Comparison of ENCODE assay signal across 8 cellular contexts in genomic region chr22:20266667-20267440, GRCh38. TPM values are rescaled to one million over a fixed set of nuclear protein-coding genes. Genes with fewer than 3 reads are reported as not detected.
A peak's percentile ranks its signal among the peaks of the same experiment; 100 is the strongest.
DNase-seq lines count a peak whose midpoint lies in the region; ATAC-seq and TF ChIP-seq lines count a peak whose summit lies in the region.
"Not testable (repeated sequence)": the region's sequence is repeated elsewhere in the genome, so short reads cannot be mapped to it uniquely, and the experiment has no call there.

No MANE protein-coding gene starts in this region.

- H4K20me1 ChIP-seq in BLaER1: peaks cover 60% of the 10 kb centered on the region

- TF ChIP-seq CTCF in HFF-Myc (IDR thresholded peaks at IDR 0.05; ENCODE audit: low read depth, low read length, missing control alignments); dorsolateral prefrontal cortex (IDR thresholded peaks at IDR 0.05 in 54 of 56, conservative IDR thresholded peaks at IDR 0.05 in 2 of 56; ENCODE audit: low read depth in 1 of 56, partially characterized antibody in 56 of 56): not testable (repeated sequence)

- intact Hi-C loops in activated T-helper 2 cell treated with anti-CD3 and anti-CD28 coated beads, Interferon-gamma antibody, Interleukin-2, Interleukin-4, amounts not matched to agents 10 μg/mL and 5 μg/mL and 100 μg/mL, durations not matched to agents 14 hours and 24 hours and 36 hours (cut with micrococcal nuclease): loop anchor here (5.0 kb wide), 1 partner anchor 110 kb away; no protein-coding TSS in a partner anchor
- intact Hi-C loops in dorsolateral prefrontal cortex (cut with DNase I): loop anchor here in 1 of 2 donors (5.0 kb wide), 1 partner anchor 110 kb away; no protein-coding TSS in a partner anchor

- H3K9me3 ChIP-seq in BLaER1; iPS-15b (ENCODE audit: control insufficient read depth, insufficient read depth, low read length): not testable (repeated sequence)

- H3K9ac ChIP-seq in BLaER1: peak overlapping the region; percentile 87
- not testable (repeated sequence) for H3K9ac ChIP-seq in iPS-15b (ENCODE audit: low read depth, low read length)

- H3K36me3 ChIP-seq in BLaER1; iPS-15b (ENCODE audit: control insufficient read depth, insufficient read depth, low read length): not testable (repeated sequence)

- H3K4me1 Mint-ChIP-seq in T-helper 1 cell treated with Interleukin-12 subunit alpha and Interleukin-12 subunit beta and Interleukin-4 antibody, amounts not matched to agents 30 μg/mL and 1 μg/mL, for 36 hours (ENCODE audit: low read depth); activated T-helper 2 cell treated with anti-CD3 and anti-CD28 coated beads, Interferon-gamma antibody, Interleukin-2, Interleukin-4, amounts not matched to agents 10 μg/mL and 5 μg/mL and 100 μg/mL, durations not matched to agents 14 hours and 24 hours and 36 hours (ENCODE audit: low read depth); natural killer cell treated with Interleukin-12 subunit alpha and Interleukin-12 subunit beta and Interleukin-15 and Interleukin-18, amount 100 ng/mL, for 72 hours (ENCODE audit: low read depth in 2 of 2): not testable (repeated sequence)
- peaks cover 16% of the 10 kb centered on the region for H3K4me1 Mint-ChIP-seq in stimulated activated naive CD8-positive, alpha-beta T cell treated with anti-CD3 and anti-CD28 coated beads, Interleukin-15, amount 100 ng/mL, for 72 hours

- 0 out of 2 replicates have a peak overlapping the region, but pooled peaks have one; percentile 92 for H3K27ac ChIP-seq in BLaER1
- H3K27ac ChIP-seq in dorsolateral prefrontal cortex: peak overlapping the region in 50 of 59 donors; percentile 13 to 97 (median 62)

- DNase-seq in HFF-Myc (ENCODE audit: extremely low read depth, low read depth); activated T-helper 2 cell treated with anti-CD3 and anti-CD28 coated beads, Interferon-gamma antibody, Interleukin-2, Interleukin-4, amounts not matched to agents 10 μg/mL and 5 μg/mL and 100 μg/mL, durations not matched to agents 14 hours and 24 hours and 36 hours (ENCODE audit: low spot score); natural killer cell treated with Interleukin-12 subunit alpha and Interleukin-12 subunit beta and Interleukin-15 and Interleukin-18, amount 100 ng/mL, for 72 hours (ENCODE audit: low spot score); stimulated activated naive CD8-positive, alpha-beta T cell treated with anti-CD3 and anti-CD28 coated beads, Interleukin-15, amount 100 ng/mL, for 72 hours: not testable (repeated sequence)
- peak in 1 of 10 donors; percentile 28 for DNase-seq in dorsolateral prefrontal cortex

- H3K9me3 Mint-ChIP-seq in T-helper 1 cell treated with Interleukin-12 subunit alpha and Interleukin-12 subunit beta and Interleukin-4 antibody, amounts not matched to agents 30 μg/mL and 1 μg/mL, for 36 hours; activated T-helper 2 cell treated with anti-CD3 and anti-CD28 coated beads, Interferon-gamma antibody, Interleukin-2, Interleukin-4, amounts not matched to agents 10 μg/mL and 5 μg/mL and 100 μg/mL, durations not matched to agents 14 hours and 24 hours and 36 hours; natural killer cell treated with Interleukin-12 subunit alpha and Interleukin-12 subunit beta and Interleukin-15 and Interleukin-18, amount 100 ng/mL, for 72 hours; stimulated activated naive CD8-positive, alpha-beta T cell treated with anti-CD3 and anti-CD28 coated beads, Interleukin-15, amount 100 ng/mL, for 72 hours: not testable (repeated sequence)

- H3K4me1 ChIP-seq in BLaER1: peaks cover 88% of the 10 kb centered on the region
- H3K4me1 ChIP-seq in iPS-15b (ENCODE audit: control insufficient read depth, insufficient read depth, low read length): not testable (repeated sequence)

- H3K36me3 Mint-ChIP-seq in T-helper 1 cell treated with Interleukin-12 subunit alpha and Interleukin-12 subunit beta and Interleukin-4 antibody, amounts not matched to agents 30 μg/mL and 1 μg/mL, for 36 hours (ENCODE audit: low read depth); activated T-helper 2 cell treated with anti-CD3 and anti-CD28 coated beads, Interferon-gamma antibody, Interleukin-2, Interleukin-4, amounts not matched to agents 10 μg/mL and 5 μg/mL and 100 μg/mL, durations not matched to agents 14 hours and 24 hours and 36 hours (ENCODE audit: low read depth); natural killer cell treated with Interleukin-12 subunit alpha and Interleukin-12 subunit beta and Interleukin-15 and Interleukin-18, amount 100 ng/mL, for 72 hours: not testable (repeated sequence)

- H3K4me2 ChIP-seq in BLaER1: peak overlapping the region; percentile 98

- H3K4me3 Mint-ChIP-seq in T-helper 1 cell treated with Interleukin-12 subunit alpha and Interleukin-12 subunit beta and Interleukin-4 antibody, amounts not matched to agents 30 μg/mL and 1 μg/mL, for 36 hours: peak overlapping the region; percentile 53
- peak overlapping the region; percentile 64 for H3K4me3 Mint-ChIP-seq in activated T-helper 2 cell treated with anti-CD3 and anti-CD28 coated beads, Interferon-gamma antibody, Interleukin-2, Interleukin-4, amounts not matched to agents 10 μg/mL and 5 μg/mL and 100 μg/mL, durations not matched to agents 14 hours and 24 hours and 36 hours (ENCODE audit: low read depth)
- H3K4me3 Mint-ChIP-seq in natural killer cell treated with Interleukin-12 subunit alpha and Interleukin-12 subunit beta and Interleukin-15 and Interleukin-18, amount 100 ng/mL, for 72 hours: peak overlapping the region; percentile 57
- H3K4me3 Mint-ChIP-seq in stimulated activated naive CD8-positive, alpha-beta T cell treated with anti-CD3 and anti-CD28 coated beads, Interleukin-15, amount 100 ng/mL, for 72 hours: peak overlapping the region; percentile 49 to 61

- peak overlapping the region; percentile 91 for H3K4me3 ChIP-seq in BLaER1
- peak overlapping the region; percentile 30; the same call in 1 of the 2 replicates for H3K4me3 ChIP-seq in HFF-Myc (replicated peaks; ENCODE audit: low read depth, low read length)
- peak overlapping the region; percentile 31 to 78 (median 62) for H3K4me3 ChIP-seq in dorsolateral prefrontal cortex
- peak overlapping the region; percentile 48 for H3K4me3 ChIP-seq in iPS-15b (ENCODE audit: low read depth, low read length)

- ATAC-seq in natural killer cell treated with Interleukin-12 subunit alpha and Interleukin-12 subunit beta and Interleukin-15 and Interleukin-18, amount 100 ng/mL, for 72 hours: not testable (repeated sequence)
- peak; percentile 26 for ATAC-seq in stimulated activated naive CD8-positive, alpha-beta T cell treated with anti-CD3 and anti-CD28 coated beads, Interleukin-15, amount 100 ng/mL, for 72 hours

- H3K27me3 ChIP-seq in BLaER1; dorsolateral prefrontal cortex; iPS-15b (ENCODE audit: control insufficient read depth, insufficient read depth, low read length): not testable (repeated sequence)

- not testable (repeated sequence) for H3K27me3 Mint-ChIP-seq in T-helper 1 cell treated with Interleukin-12 subunit alpha and Interleukin-12 subunit beta and Interleukin-4 antibody, amounts not matched to agents 30 μg/mL and 1 μg/mL, for 36 hours (ENCODE audit: low read depth); activated T-helper 2 cell treated with anti-CD3 and anti-CD28 coated beads, Interferon-gamma antibody, Interleukin-2, Interleukin-4, amounts not matched to agents 10 μg/mL and 5 μg/mL and 100 μg/mL, durations not matched to agents 14 hours and 24 hours and 36 hours (ENCODE audit: low read depth); natural killer cell treated with Interleukin-12 subunit alpha and Interleukin-12 subunit beta and Interleukin-15 and Interleukin-18, amount 100 ng/mL, for 72 hours; stimulated activated naive CD8-positive, alpha-beta T cell treated with anti-CD3 and anti-CD28 coated beads, Interleukin-15, amount 100 ng/mL, for 72 hours

- not testable (repeated sequence) for H3K27ac Mint-ChIP-seq in T-helper 1 cell treated with Interleukin-12 subunit alpha and Interleukin-12 subunit beta and Interleukin-4 antibody, amounts not matched to agents 30 μg/mL and 1 μg/mL, for 36 hours; activated T-helper 2 cell treated with anti-CD3 and anti-CD28 coated beads, Interferon-gamma antibody, Interleukin-2, Interleukin-4, amounts not matched to agents 10 μg/mL and 5 μg/mL and 100 μg/mL, durations not matched to agents 14 hours and 24 hours and 36 hours; natural killer cell treated with Interleukin-12 subunit alpha and Interleukin-12 subunit beta and Interleukin-15 and Interleukin-18, amount 100 ng/mL, for 72 hours; stimulated activated naive CD8-positive, alpha-beta T cell treated with anti-CD3 and anti-CD28 coated beads, Interleukin-15, amount 100 ng/mL, for 72 hours

RNA-seq across cellular contexts. Expression of gene RTN4R, which starts 1.3 kb away (rescaled TPM):
- 1.9 and 2.2 TPM in 2 replicates for total RNA-seq in activated T-helper 2 cell treated with anti-CD3 and anti-CD28 coated beads, Interferon-gamma antibody, Interleukin-2, Interleukin-4, amounts not matched to agents 10 μg/mL and 5 μg/mL and 100 μg/mL, durations not matched to agents 14 hours and 24 hours and 36 hours
- total RNA-seq in dorsolateral prefrontal cortex: 10 to 100 TPM; 14.5 to 68.2 (median 38.9) TPM
- total RNA-seq in natural killer cell treated with Interleukin-12 subunit alpha and Interleukin-12 subunit beta and Interleukin-15 and Interleukin-18, amount 100 ng/mL, for 72 hours: under 1 TPM; 0.48 to 0.78 TPM

RNA-seq across cellular contexts. Expression of gene DGCR6L, which starts 53.0 kb away (rescaled TPM):
- 29.0 and 31.1 TPM in 2 replicates for total RNA-seq in activated T-helper 2 cell treated with anti-CD3 and anti-CD28 coated beads, Interferon-gamma antibody, Interleukin-2, Interleukin-4, amounts not matched to agents 10 μg/mL and 5 μg/mL and 100 μg/mL, durations not matched to agents 14 hours and 24 hours and 36 hours
- 10 to 100 TPM; 33.0 to 66.4 (median 49.3) TPM for total RNA-seq in dorsolateral prefrontal cortex
- 10 to 100 TPM; 18.7 to 27.2 TPM for total RNA-seq in natural killer cell treated with Interleukin-12 subunit alpha and Interleukin-12 subunit beta and Interleukin-15 and Interleukin-18, amount 100 ng/mL, for 72 hours

Comparison
In these comparisons a context has a peak if more than half of its experiments do, and no peak if none do; other contexts are left out.
1. H3K4me3 ChIP-seq: peak in every context shown above with its lines; median percentile 91 in BLaER1; 62 in dorsolateral prefrontal cortex; 48 in iPS-15b; 30 in HFF-Myc.